In the genomic region with DNA sequence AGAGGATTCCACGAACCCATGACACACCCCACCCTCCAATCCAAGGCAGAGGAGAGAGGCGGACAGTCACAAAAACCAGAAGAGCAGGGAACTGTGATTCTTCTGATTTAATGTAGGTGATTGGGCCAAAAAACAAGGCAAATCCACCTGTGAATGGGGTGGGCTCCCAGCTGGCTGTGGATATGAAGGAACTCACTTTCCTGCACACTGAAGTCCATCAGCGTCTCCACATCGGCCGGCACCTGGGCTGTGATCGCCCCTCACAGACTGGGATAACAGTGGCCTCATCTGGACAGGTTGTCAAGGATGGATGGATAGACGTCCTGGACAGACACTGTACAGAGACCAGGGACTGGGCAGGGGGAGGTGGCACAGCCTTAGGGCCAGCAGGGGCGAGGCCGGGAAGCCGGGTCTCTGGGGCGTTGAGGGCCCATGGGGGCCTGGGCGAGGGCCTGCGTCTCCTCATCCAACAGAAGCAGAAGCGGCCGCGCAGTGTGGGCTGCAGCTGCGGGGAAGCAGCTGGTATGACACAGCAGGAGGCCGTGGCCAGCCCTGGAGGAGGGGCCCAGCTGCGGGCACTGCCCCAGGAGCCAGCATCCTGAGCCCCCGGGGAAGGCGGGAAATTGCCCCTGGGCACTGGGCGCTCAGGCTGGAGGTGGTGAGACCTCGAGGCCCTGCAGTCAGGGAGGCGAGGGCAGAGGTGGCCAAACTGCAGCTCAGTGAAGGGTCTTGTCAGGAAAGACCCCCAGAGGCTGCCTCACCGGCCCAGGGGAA, we compare ENCODE assay signal across 1 cellular context.
TF ChIP-seq lines count a peak whose summit lies in the region.

No MANE protein-coding gene starts in this region.

TF ChIP-seq in IMR-90, 13 proteins besides CTCF, POLR2A, EP300 and RAD21 (continued from another document):
- no peak for TF ChIP-seq BHLHE40 (IDR thresholded peaks at IDR 0.05; ENCODE audit: low read depth, low read length)
